Comparison of ENCODE assay signal across 1 cellular context in the genomic region with DNA sequence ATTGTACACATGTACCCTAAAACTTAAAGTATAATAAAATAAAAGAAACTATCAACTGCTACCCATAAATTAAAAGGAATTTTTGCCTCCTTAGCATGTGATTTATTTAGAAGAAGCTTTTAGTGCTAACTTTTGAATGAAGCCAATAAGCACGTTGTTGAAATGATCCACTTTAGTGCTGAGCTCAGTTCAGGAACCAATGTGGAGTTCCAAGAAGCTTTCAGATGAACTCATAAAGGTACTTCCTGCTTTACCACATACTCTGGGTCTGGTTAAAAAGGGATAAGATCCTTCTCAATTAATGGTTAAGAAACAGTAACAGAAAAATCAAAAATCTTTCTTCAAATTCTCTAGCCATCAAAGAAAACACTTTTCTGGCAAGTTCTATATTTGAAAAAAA.
TF ChIP-seq lines count a peak whose summit lies in the region.

No MANE protein-coding gene starts in this region.

TF ChIP-seq in GM12878, 131 proteins besides CTCF, POLR2A, EP300 and RAD21 (continued from another document):
- TF ChIP-seq SPI1 (IDR thresholded peaks at IDR 0.05; ENCODE audit: borderline replicate concordance, insufficient read depth, low read depth, low read length) (no peak), NFXL1 (IDR thresholded peaks at IDR 0.05; ENCODE audit: borderline replicate concordance) (no peak), SMAD5 (IDR thresholded peaks at IDR 0.05; ENCODE audit: low read depth) (no peak)
